In genomic region chr10:24519950-24520349, GRCh38 we compare ENCODE assay signal across 9 cellular contexts.
DNase-seq lines count a peak whose midpoint lies in the region; ATAC-seq and TF ChIP-seq lines count a peak whose summit lies in the region.
"Had no signal": no experiment of that assay in that cellular context is flagged by ENCODE, and none has a peak within 500 bp of the region (broad histone marks: within the 10 kb centered on the region; RNA-seq: fewer than 3 reads in every experiment).

No MANE protein-coding gene starts in this region.

- ATAC-seq in GM18907 (IDR thresholded peaks at IDR 0.05; ENCODE audit: unreplicated experiment) (peak; percentile 51), gastrocnemius medialis (no peak), HG02798 (IDR thresholded peaks at IDR 0.05; ENCODE audit: poor library complexity, unreplicated experiment) (no peak), mucosa of descending colon (no peak)
- peak; percentile 68 for ATAC-seq in activated T-helper 17 cell treated with anti-CD3 and anti-CD28 coated beads, Interleukin-2, amount 50 U/mL, for 72 hours (replicated peaks)

- H3K9ac ChIP-seq in SK-N-MC (ENCODE audit: insufficient read length): no peak overlapping the region
- no peak overlapping the region for H3K9ac ChIP-seq in MM.1S (ENCODE audit: low read length)

- DNase-seq in SK-N-MC (ENCODE audit: low read depth, low spot score) (no peak), gastrocnemius medialis (no peak), Peyer's patch (no peak), MM.1S (no peak), mucosa of descending colon (no peak)
- DNase-seq: NCI-H524 had no signal

- no peaks in the 10 kb centered on the region for H3F3A ChIP-seq in MM.1S (ENCODE audit: insufficient read depth, low read length)

- H3K4me2 ChIP-seq in MM.1S (ENCODE audit: low read depth, low read length): no peak overlapping the region

- no peaks in the 10 kb centered on the region for H4K20me1 ChIP-seq in MM.1S (ENCODE audit: insufficient read depth, low read length)

- H3K9me3 ChIP-seq in SK-N-MC (ENCODE audit: low read depth, low read length) (no peaks in the 10 kb centered on the region), gastrocnemius medialis (no peaks in the 10 kb centered on the region), Peyer's patch (no peaks in the 10 kb centered on the region), MM.1S (replicated peaks; ENCODE audit: insufficient read depth, low read length) (no peaks in the 10 kb centered on the region), mucosa of descending colon (no peaks in the 10 kb centered on the region)

- no peaks in the 10 kb centered on the region for H3K4me1 Mint-ChIP-seq in activated T-helper 17 cell treated with anti-CD3 and anti-CD28 coated beads, Interleukin-2, amount 50 U/mL, for 72 hours

- no peaks in the 10 kb centered on the region for H3K9me2 ChIP-seq in MM.1S (replicated peaks; ENCODE audit: insufficient read depth, low read length)

- H3K36me3 Mint-ChIP-seq in activated T-helper 17 cell treated with anti-CD3 and anti-CD28 coated beads, Interleukin-2, amount 50 U/mL, for 72 hours (ENCODE audit: low read depth): no peaks in the 10 kb centered on the region

- H3K4me3 ChIP-seq in SK-N-MC (peak overlapping the region; percentile 18; the same call in 1 of the 2 replicates), gastrocnemius medialis (no peak overlapping the region), Peyer's patch (no peak overlapping the region), MM.1S (ENCODE audit: low read length) (no peak overlapping the region), mucosa of descending colon (no peak overlapping the region)

- peak overlapping the region; percentile 75 for H3K4me3 Mint-ChIP-seq in activated T-helper 17 cell treated with anti-CD3 and anti-CD28 coated beads, Interleukin-2, amount 50 U/mL, for 72 hours

- H2AFZ ChIP-seq in MM.1S (ENCODE audit: low read length): no peak overlapping the region

- in situ Hi-C loops in gastrocnemius medialis (cut with MboI; ENCODE audit: low sequenced_read_pairs in 4 of 4): loop anchor here (10.0 to 25.0 kb wide), 7 partner anchors 133 to 525 kb away; partner anchors contain the start of gene KIAA1217 (in 3 of the 4)

- TF ChIP-seq POLR2A in gastrocnemius medialis (IDR thresholded peaks at IDR 0.05) (no peak), Peyer's patch (IDR thresholded peaks at IDR 0.05) (no peak)

- intact Hi-C loops in gastrocnemius medialis (cut with DNase I; ENCODE audit: low total_unique reads) (loop anchor here (1.0 to 5.0 kb wide), 3 partner anchors 143 to 526 kb away; partner anchors contain the start of gene KIAA1217), mucosa of descending colon (cut with DNase I, micrococcal nuclease) (loop anchor here in 1 of 2 donors (10.0 kb wide), 1 partner anchor 525 kb away; no protein-coding TSS in a partner anchor)

- no peaks in the 10 kb centered on the region for H3K9me3 Mint-ChIP-seq in activated T-helper 17 cell treated with anti-CD3 and anti-CD28 coated beads, Interleukin-2, amount 50 U/mL, for 72 hours

- H3K27ac ChIP-seq in SK-N-MC: no peak overlapping the region
- H3K27ac ChIP-seq in gastrocnemius medialis: peak overlapping the region in 3 of 4 donors; percentile 12 to 71 (median 67)
- no peak overlapping the region for H3K27ac ChIP-seq in Peyer's patch
- H3K27ac ChIP-seq in MM.1S (ENCODE audit: low read length): no peak overlapping the region

- H3K79me2 ChIP-seq in MM.1S (ENCODE audit: low read length): no peaks in the 10 kb centered on the region

- peaks cover 6% of the 10 kb centered on the region for H3K27me3 Mint-ChIP-seq in activated T-helper 17 cell treated with anti-CD3 and anti-CD28 coated beads, Interleukin-2, amount 50 U/mL, for 72 hours

- H3K27ac Mint-ChIP-seq in activated T-helper 17 cell treated with anti-CD3 and anti-CD28 coated beads, Interleukin-2, amount 50 U/mL, for 72 hours: peak overlapping the region; percentile 61

- H3K27me3 ChIP-seq in gastrocnemius medialis (no peaks in the 10 kb centered on the region), Peyer's patch (no peaks in the 10 kb centered on the region), MM.1S (replicated peaks; ENCODE audit: insufficient read depth, low read length) (no peaks in the 10 kb centered on the region)

- peaks cover 15% of the 10 kb centered on the region; the same call in 1 of the 2 replicates for H3K36me3 ChIP-seq in SK-N-MC (ENCODE audit: insufficient read depth, low read length)
- H3K36me3 ChIP-seq in gastrocnemius medialis: peaks cover 5 to 80% of the 10 kb centered on the region in 2 donors
- peaks cover 0 to 50% (median 0%) of the 10 kb centered on the region in 3 donors for H3K36me3 ChIP-seq in Peyer's patch
- H3K36me3 ChIP-seq in MM.1S (replicated peaks; ENCODE audit: insufficient read depth, low read length): no peaks in the 10 kb centered on the region
- no peaks in the 10 kb centered on the region for H3K36me3 ChIP-seq in mucosa of descending colon (ENCODE audit: low read depth)

- TF ChIP-seq CTCF in gastrocnemius medialis (IDR thresholded peaks at IDR 0.05 in 4 of 5, conservative IDR thresholded peaks at IDR 0.05 in 1 of 5): no peak
- no peak for TF ChIP-seq CTCF in Peyer's patch (IDR thresholded peaks at IDR 0.05)
- TF ChIP-seq CTCF in MM.1S (IDR thresholded peaks at IDR 0.05; ENCODE audit: low read length): no peak
- TF ChIP-seq CTCF in mucosa of descending colon (IDR thresholded peaks at IDR 0.05): no peak

- H3K4me1 ChIP-seq in gastrocnemius medialis (peaks cover 11 to 12% of the 10 kb centered on the region in 2 donors), Peyer's patch (no peaks in the 10 kb centered on the region), MM.1S (ENCODE audit: low read length) (no peaks in the 10 kb centered on the region), mucosa of descending colon (ENCODE audit: low read depth) (no peaks in the 10 kb centered on the region)

Comparison
In these comparisons a context has a peak if more than half of its experiments do, and no peak if none do; other contexts are left out.
1. ATAC-seq: peak in GM18907 (single experiment) and activated T-helper 17 cell treated with anti-CD3 and anti-CD28 coated beads, Interleukin-2, amount 50 U/mL, for 72 hours (single experiment); none in gastrocnemius medialis (0 of 2), HG02798 (single experiment) and mucosa of descending colon (single experiment).
2. H3K27ac ChIP-seq: peak in gastrocnemius medialis (3 of 4); none in SK-N-MC (single experiment), Peyer's patch (0 of 4) and MM.1S (single experiment).